8 cellular contexts compared by ENCODE assay signal in genomic region chr11:102293873-102294601, GRCh38. TPM values are rescaled to one million over a fixed set of nuclear protein-coding genes. Genes with fewer than 3 reads are reported as not detected.
DNase-seq lines count a peak whose midpoint lies in the region; ATAC-seq and TF ChIP-seq lines count a peak whose summit lies in the region.

No MANE protein-coding gene starts in this region.

- H3K9me3 ChIP-seq in OCI-LY7 (ENCODE audit: low read length) (no peaks in the 10 kb centered on the region), lung (ENCODE audit: control insufficient read depth in 2 of 2, insufficient read depth in 1 of 2, low read length in 1 of 2) (no peaks in the 10 kb centered on the region)

- H3K27me3 ChIP-seq in lung (ENCODE audit: control insufficient read depth, insufficient read depth), result no peaks in the 10 kb centered on the region

- peak overlapping the region; percentile 88 for H2AFZ ChIP-seq in OCI-LY7 (ENCODE audit: low read length)

- DNase-seq in DMS53 treated with DMSO at 0.1 percent for 48 hours (lab: John Stamatoyannopoulos, UW; ENCODE audit: unreplicated experiment) (peak; percentile 67), OCI-LY7 (ENCODE audit: low spot score) (peak; percentile 86), lung (ENCODE audit: low spot score) (no peak), NCI-H510A (lab: John Stamatoyannopoulos, UW) (no peak)
- peak; percentile 66 for DNase-seq in central memory CD4-positive, alpha-beta T cell

- peaks cover 37% of the 10 kb centered on the region for H3K4me1 ChIP-seq in OCI-LY7 (ENCODE audit: insufficient read depth, low read length, poor library complexity, severe bottlenecking)
- no peaks in the 10 kb centered on the region for H3K4me1 ChIP-seq in lung (ENCODE audit: control insufficient read depth in 2 of 2, insufficient read depth in 2 of 2, low read length in 2 of 2)

- H3K4me3 ChIP-seq in OCI-LY7 (ENCODE audit: low read depth, low read length, poor library complexity, severe bottlenecking) (peak overlapping the region; percentile 37), lung (no peak overlapping the region)

- no TSS peak for BruUV-seq in OCI-LY7 (replicated peaks; lab: Mats Ljungman, UMichigan)

- 15 to 21% methylated on average over 6 of the region's 6 CpGs for WGBS in lung, 2 donors

- CTCF ChIA-PET in OCI-LY7 (lab: Charles Lee; ENCODE audit: unreplicated experiment), result interaction anchor here (0.7 to 2.4 kb wide), 9 partner anchors 12 to 319 kb away, joined by 3 to 10 read pairs (median 4); no protein-coding TSS in a partner anchor

- TF ChIP-seq CTCF in OCI-LY7 (conservative IDR thresholded peaks at IDR 0.05; ENCODE audit: low read length), result peak; percentile 93
- peak; percentile 51 for TF ChIP-seq CTCF in lung (IDR thresholded peaks at IDR 0.05; ENCODE audit: control extremely low read depth, extremely low read depth)

- H3K4me2 ChIP-seq in OCI-LY7 (ENCODE audit: low read length), result peak overlapping the region; percentile 62

- H3K9me2 ChIP-seq in OCI-LY7 (ENCODE audit: insufficient read depth, low read length), result no peaks in the 10 kb centered on the region

- intact Hi-C loops in OCI-LY7 (cut with micrococcal nuclease; ENCODE audit: unreplicated experiment), result loop anchor here (1.0 kb wide), 2 partner anchors 13 to 23 kb away; partner anchors contain the start of gene BIRC3

- H4K20me1 ChIP-seq in OCI-LY7 (ENCODE audit: insufficient read depth, low read length), result no peaks in the 10 kb centered on the region

- H3K27ac ChIP-seq in OCI-LY7 (ENCODE audit: low read depth, low read length, poor library complexity, severe bottlenecking), result no peak overlapping the region
- no peak overlapping the region for H3K27ac ChIP-seq in lung (ENCODE audit: low read depth in 1 of 2, low read length in 1 of 2)

- H3K36me3 ChIP-seq in OCI-LY7 (ENCODE audit: insufficient read depth, low read length), result no peaks in the 10 kb centered on the region
- no peaks in the 10 kb centered on the region for H3K36me3 ChIP-seq in lung (ENCODE audit: control insufficient read depth in 2 of 2, insufficient read depth in 2 of 2, low read length in 2 of 2)

- ATAC-seq in GM19043 (IDR thresholded peaks at IDR 0.05; ENCODE audit: low read depth, unreplicated experiment) (peak; percentile 88), HG03103 (IDR thresholded peaks at IDR 0.05; ENCODE audit: low read depth, unreplicated experiment) (peak; percentile 92), lung (ENCODE audit: insufficient read depth, low FRiP score) (peak; percentile 88), HG03097 (IDR thresholded peaks at IDR 0.05; ENCODE audit: low FRiP score, unreplicated experiment) (no peak)

- POLR2A ChIA-PET in OCI-LY7 (lab: Charles Lee), result interaction anchor here (0.5 to 5.5 kb wide), 14 partner anchors 9 to 1101 kb away, joined by 3 to 102 read pairs (median 3); partner anchors contain the start of gene BIRC3

- H3K79me2 ChIP-seq in OCI-LY7 (ENCODE audit: insufficient read depth, low read depth, low read length), result no peaks in the 10 kb centered on the region

RNA-seq across cellular contexts. Expression of gene BIRC3, which starts 23.2 kb away (rescaled TPM):
- total RNA-seq in OCI-LY7 (2014; rRNA removed; shearing (Covaris generic)), result 23.0 and 27.2 TPM in 2 replicates
- total RNA-seq in OCI-LY7 (2022) (66.9 and 69.2 TPM in 2 replicates), lung (10 to 100 TPM; 20.2 to 44.5 TPM)
- polyA plus RNA-seq in lung, result 10 to 100 TPM in 1 of 2 donors, 1 to 10 TPM in 1; 8.7 to 61.0 TPM

RNA-seq across cellular contexts. Expression of gene BIRC2, which starts 53.0 kb away (rescaled TPM):
- 32.6 and 38.0 TPM in 2 replicates for total RNA-seq in OCI-LY7 (2014; rRNA removed; shearing (Covaris generic))
- total RNA-seq in OCI-LY7 (2022) (36.1 and 40.7 TPM in 2 replicates), lung (10 to 100 TPM; 31.0 to 99.9 TPM)
- polyA plus RNA-seq in lung, result 10 to 100 TPM; 16.7 to 26.7 TPM

Comparison
In these comparisons a context has a peak if more than half of its experiments do, and no peak if none do; other contexts are left out.
1. DNase-seq: peak in DMS53 treated with DMSO at 0.1 percent for 48 hours (single experiment), OCI-LY7 (single experiment) and central memory CD4-positive, alpha-beta T cell (single experiment); none in lung (single experiment) and NCI-H510A (single experiment).